Comparison of ENCODE assay signal across 1 cellular context in the genomic region with DNA sequence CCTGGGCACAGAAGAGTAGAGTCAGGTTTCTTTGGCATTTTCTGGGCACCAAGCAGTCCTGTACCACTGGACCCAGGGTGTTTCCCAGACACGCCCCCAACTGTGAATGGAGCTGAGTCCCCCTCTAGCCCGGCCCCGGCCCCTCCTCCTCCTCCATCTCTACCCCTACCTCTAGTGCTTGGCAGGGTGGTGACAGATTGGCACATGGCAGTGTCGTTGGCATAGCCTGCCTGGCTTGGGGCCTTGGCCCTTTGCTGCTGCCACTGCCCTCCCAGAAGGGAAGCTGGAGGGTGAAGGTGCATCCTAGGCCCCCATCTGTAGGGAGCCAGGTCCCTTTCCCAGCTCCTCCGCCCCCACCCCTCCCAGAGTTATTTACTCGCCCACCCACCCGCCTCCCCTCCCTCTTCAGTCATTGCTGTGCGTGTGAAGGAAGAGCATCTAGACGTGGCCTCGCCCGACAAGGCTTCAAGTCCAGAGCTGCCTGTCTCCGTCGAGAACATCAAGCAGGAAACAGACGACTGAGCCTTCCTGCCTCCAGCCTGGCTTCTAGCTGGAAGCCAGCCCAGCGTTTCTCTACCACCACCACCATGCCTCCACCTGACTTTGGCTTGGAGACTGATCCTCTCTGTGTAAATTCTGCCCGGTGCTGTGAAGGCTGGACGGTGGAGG.
TF ChIP-seq lines count a peak whose summit lies in the region.

No MANE protein-coding gene starts in this region.

TF ChIP-seq in HepG2, 621 proteins besides CTCF, POLR2A, EP300 and RAD21:
- TF ChIP-seq, protein P1, sequence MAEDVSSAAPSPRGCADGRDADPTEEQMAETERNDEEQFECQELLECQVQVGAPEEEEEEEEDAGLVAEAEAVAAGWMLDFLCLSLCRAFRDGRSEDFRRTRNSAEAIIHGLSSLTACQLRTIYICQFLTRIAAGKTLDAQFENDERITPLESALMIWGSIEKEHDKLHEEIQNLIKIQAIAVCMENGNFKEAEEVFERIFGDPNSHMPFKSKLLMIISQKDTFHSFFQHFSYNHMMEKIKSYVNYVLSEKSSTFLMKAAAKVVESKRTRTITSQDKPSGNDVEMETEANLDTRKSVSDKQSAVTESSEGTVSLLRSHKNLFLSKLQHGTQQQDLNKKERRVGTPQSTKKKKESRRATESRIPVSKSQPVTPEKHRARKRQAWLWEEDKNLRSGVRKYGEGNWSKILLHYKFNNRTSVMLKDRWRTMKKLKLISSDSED (CRISPR knock-in tag; IDR thresholded peaks at IDR 0.05), result no peak
- no peak for TF ChIP-seq MXD4 (CRISPR knock-in tag; IDR thresholded peaks at IDR 0.05)
- TF ChIP-seq AGO2 (optimal IDR thresholded peaks at IDR 0.05; ENCODE audit: low read depth, low read length), result peak; percentile 9
